1 cellular context compared by ENCODE assay signal in genomic region chr15:74422723-74423442, GRCh38.
TF ChIP-seq lines count a peak whose summit lies in the region.

No MANE protein-coding gene starts in this region.

TF ChIP-seq in HepG2, 621 proteins besides CTCF, POLR2A, EP300 and RAD21 (continued from another document and continues in another):
- TF ChIP-seq, protein P1, sequence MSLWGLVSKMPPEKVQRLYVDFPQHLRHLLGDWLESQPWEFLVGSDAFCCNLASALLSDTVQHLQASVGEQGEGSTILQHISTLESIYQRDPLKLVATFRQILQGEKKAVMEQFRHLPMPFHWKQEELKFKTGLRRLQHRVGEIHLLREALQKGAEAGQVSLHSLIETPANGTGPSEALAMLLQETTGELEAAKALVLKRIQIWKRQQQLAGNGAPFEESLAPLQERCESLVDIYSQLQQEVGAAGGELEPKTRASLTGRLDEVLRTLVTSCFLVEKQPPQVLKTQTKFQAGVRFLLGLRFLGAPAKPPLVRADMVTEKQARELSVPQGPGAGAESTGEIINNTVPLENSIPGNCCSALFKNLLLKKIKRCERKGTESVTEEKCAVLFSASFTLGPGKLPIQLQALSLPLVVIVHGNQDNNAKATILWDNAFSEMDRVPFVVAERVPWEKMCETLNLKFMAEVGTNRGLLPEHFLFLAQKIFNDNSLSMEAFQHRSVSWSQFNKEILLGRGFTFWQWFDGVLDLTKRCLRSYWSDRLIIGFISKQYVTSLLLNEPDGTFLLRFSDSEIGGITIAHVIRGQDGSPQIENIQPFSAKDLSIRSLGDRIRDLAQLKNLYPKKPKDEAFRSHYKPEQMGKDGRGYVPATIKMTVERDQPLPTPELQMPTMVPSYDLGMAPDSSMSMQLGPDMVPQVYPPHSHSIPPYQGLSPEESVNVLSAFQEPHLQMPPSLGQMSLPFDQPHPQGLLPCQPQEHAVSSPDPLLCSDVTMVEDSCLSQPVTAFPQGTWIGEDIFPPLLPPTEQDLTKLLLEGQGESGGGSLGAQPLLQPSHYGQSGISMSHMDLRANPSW (CRISPR knock-in tag; IDR thresholded peaks at IDR 0.05; ENCODE audit: borderline replicate concordance) = no peak; the same call in 1 of the 2 replicates
- no peak for TF ChIP-seq CREBL2 (CRISPR knock-in tag; IDR thresholded peaks at IDR 0.05; ENCODE audit: borderline replicate concordance)
- TF ChIP-seq ZNF891 (CRISPR knock-in tag; IDR thresholded peaks at IDR 0.05) = peak; percentile 50; the same call in 1 of the 2 replicates
- TF ChIP-seq, protein P2, sequence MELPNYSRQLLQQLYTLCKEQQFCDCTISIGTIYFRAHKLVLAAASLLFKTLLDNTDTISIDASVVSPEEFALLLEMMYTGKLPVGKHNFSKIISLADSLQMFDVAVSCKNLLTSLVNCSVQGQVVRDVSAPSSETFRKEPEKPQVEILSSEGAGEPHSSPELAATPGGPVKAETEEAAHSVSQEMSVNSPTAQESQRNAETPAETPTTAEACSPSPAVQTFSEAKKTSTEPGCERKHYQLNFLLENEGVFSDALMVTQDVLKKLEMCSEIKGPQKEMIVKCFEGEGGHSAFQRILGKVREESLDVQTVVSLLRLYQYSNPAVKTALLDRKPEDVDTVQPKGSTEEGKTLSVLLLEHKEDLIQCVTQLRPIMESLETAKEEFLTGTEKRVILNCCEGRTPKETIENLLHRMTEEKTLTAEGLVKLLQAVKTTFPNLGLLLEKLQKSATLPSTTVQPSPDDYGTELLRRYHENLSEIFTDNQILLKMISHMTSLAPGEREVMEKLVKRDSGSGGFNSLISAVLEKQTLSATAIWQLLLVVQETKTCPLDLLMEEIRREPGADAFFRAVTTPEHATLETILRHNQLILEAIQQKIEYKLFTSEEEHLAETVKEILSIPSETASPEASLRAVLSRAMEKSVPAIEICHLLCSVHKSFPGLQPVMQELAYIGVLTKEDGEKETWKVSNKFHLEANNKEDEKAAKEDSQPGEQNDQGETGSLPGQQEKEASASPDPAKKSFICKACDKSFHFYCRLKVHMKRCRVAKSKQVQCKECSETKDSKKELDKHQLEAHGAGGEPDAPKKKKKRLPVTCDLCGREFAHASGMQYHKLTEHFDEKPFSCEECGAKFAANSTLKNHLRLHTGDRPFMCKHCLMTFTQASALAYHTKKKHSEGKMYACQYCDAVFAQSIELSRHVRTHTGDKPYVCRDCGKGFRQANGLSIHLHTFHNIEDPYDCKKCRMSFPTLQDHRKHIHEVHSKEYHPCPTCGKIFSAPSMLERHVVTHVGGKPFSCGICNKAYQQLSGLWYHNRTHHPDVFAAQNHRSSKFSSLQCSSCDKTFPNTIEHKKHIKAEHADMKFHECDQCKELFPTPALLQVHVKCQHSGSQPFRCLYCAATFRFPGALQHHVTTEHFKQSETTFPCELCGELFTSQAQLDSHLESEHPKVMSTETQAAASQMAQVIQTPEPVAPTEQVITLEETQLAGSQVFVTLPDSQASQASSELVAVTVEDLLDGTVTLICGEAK (IDR thresholded peaks at IDR 0.05) = no peak
- TF ChIP-seq, protein P2 (CRISPR knock-in tag; IDR thresholded peaks at IDR 0.05) = no peak
- 0 out of 2 replicates have a peak, but pooled peaks have one; percentile 1 for TF ChIP-seq ZBTB4 (CRISPR knock-in tag; IDR thresholded peaks at IDR 0.05; ENCODE audit: borderline replicate concordance)
- no peak for TF ChIP-seq WIZ (CRISPR knock-in tag; IDR thresholded peaks at IDR 0.05)
- TF ChIP-seq ZNF354B (CRISPR knock-in tag; IDR thresholded peaks at IDR 0.05) = no peak
- TF ChIP-seq, protein P3, sequence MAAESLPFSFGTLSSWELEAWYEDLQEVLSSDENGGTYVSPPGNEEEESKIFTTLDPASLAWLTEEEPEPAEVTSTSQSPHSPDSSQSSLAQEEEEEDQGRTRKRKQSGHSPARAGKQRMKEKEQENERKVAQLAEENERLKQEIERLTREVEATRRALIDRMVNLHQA (CRISPR knock-in tag; IDR thresholded peaks at IDR 0.05) = no peak
- TF ChIP-seq, protein P4, sequence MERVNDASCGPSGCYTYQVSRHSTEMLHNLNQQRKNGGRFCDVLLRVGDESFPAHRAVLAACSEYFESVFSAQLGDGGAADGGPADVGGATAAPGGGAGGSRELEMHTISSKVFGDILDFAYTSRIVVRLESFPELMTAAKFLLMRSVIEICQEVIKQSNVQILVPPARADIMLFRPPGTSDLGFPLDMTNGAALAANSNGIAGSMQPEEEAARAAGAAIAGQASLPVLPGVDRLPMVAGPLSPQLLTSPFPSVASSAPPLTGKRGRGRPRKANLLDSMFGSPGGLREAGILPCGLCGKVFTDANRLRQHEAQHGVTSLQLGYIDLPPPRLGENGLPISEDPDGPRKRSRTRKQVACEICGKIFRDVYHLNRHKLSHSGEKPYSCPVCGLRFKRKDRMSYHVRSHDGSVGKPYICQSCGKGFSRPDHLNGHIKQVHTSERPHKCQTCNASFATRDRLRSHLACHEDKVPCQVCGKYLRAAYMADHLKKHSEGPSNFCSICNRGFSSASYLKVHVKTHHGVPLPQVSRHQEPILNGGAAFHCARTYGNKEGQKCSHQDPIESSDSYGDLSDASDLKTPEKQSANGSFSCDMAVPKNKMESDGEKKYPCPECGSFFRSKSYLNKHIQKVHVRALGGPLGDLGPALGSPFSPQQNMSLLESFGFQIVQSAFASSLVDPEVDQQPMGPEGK (CRISPR knock-in tag; IDR thresholded peaks at IDR 0.05) = peak; percentile 86
- TF ChIP-seq RFX1 (IDR thresholded peaks at IDR 0.05) = no peak
- TF ChIP-seq, protein P5, sequence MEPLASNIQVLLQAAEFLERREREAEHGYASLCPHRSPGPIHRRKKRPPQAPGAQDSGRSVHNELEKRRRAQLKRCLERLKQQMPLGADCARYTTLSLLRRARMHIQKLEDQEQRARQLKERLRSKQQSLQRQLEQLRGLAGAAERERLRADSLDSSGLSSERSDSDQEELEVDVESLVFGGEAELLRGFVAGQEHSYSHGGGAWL (CRISPR knock-in tag; IDR thresholded peaks at IDR 0.05) = no peak
- TF ChIP-seq SOX5 (CRISPR knock-in tag; IDR thresholded peaks at IDR 0.05; ENCODE audit: borderline replicate concordance) = peak; percentile 29; the same call in 1 of the 2 replicates
- no peak for TF ChIP-seq HOXA9 (CRISPR knock-in tag; IDR thresholded peaks at IDR 0.05; ENCODE audit: borderline replicate concordance)
- TF ChIP-seq, protein P6, sequence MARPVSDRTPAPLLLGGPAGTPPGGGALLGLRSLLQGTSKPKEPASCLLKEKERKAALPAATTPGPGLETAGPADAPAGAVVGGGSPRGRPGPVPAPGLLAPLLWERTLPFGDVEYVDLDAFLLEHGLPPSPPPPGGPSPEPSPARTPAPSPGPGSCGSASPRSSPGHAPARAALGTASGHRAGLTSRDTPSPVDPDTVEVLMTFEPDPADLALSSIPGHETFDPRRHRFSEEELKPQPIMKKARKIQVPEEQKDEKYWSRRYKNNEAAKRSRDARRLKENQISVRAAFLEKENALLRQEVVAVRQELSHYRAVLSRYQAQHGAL (CRISPR knock-in tag; IDR thresholded peaks at IDR 0.05; ENCODE audit: not compliant biosample characterization) = no peak
- no peak for TF ChIP-seq HNF4G (IDR thresholded peaks at IDR 0.05; ENCODE audit: borderline replicate concordance, low read depth, low read length)
- 0 out of 2 replicates have a peak, but pooled peaks have one; percentile 23 for TF ChIP-seq HNF4G (CRISPR knock-in tag; IDR thresholded peaks at IDR 0.05; ENCODE audit: borderline replicate concordance, low read depth)
- TF ChIP-seq PHF21A (CRISPR knock-in tag; IDR thresholded peaks at IDR 0.05) = peak; percentile 70
- TF ChIP-seq ZNF567 (CRISPR knock-in tag; IDR thresholded peaks at IDR 0.05; ENCODE audit: borderline replicate concordance) = no peak
- TF ChIP-seq ZBTB10 (CRISPR knock-in tag; IDR thresholded peaks at IDR 0.05; ENCODE audit: borderline replicate concordance) = no peak
- no peak for TF ChIP-seq GMEB1 (CRISPR knock-in tag; IDR thresholded peaks at IDR 0.05; ENCODE audit: borderline replicate concordance)
- no peak for TF ChIP-seq PAWR (CRISPR knock-in tag; IDR thresholded peaks at IDR 0.05; ENCODE audit: borderline replicate concordance)
- TF ChIP-seq ZNF3 (CRISPR knock-in tag; IDR thresholded peaks at IDR 0.05) = no peak; the same call in 1 of the 2 replicates
- TF ChIP-seq MYNN (CRISPR knock-in tag; IDR thresholded peaks at IDR 0.05; ENCODE audit: low read depth) = no peak
- no peak for TF ChIP-seq PLRG1 (conservative IDR thresholded peaks at IDR 0.05)
- TF ChIP-seq NKX3-1 (CRISPR knock-in tag; IDR thresholded peaks at IDR 0.05) = no peak
